Comparison of ENCODE assay signal across 1 cellular context in genomic region chr2:105854972-105855371, GRCh38.
TF ChIP-seq lines count a peak whose summit lies in the region.

No MANE protein-coding gene starts in this region.

TF ChIP-seq in WTC11, 78 proteins besides CTCF, POLR2A, EP300 and RAD21 (continued from another document):
- TF ChIP-seq AR (CRISPR knock-in tag; IDR thresholded peaks at IDR 0.05) (no peak), STAT6 (CRISPR knock-in tag; conservative IDR thresholded peaks at IDR 0.05; ENCODE audit: low read depth) (no peak), ZSCAN18 (CRISPR knock-in tag; IDR thresholded peaks at IDR 0.05) (no peak), ZNF138 (CRISPR knock-in tag; conservative IDR thresholded peaks at IDR 0.05) (no peak), PRDM15 (CRISPR knock-in tag; IDR thresholded peaks at IDR 0.05) (no peak), ZNF396 (CRISPR knock-in tag; IDR thresholded peaks at IDR 0.05; ENCODE audit: borderline replicate concordance) (no peak), ZNF121 (CRISPR knock-in tag; IDR thresholded peaks at IDR 0.05) (no peak), ZBTB21 (CRISPR knock-in tag; IDR thresholded peaks at IDR 0.05; ENCODE audit: borderline replicate concordance) (no peak)
TF ChIP-seq in WTC11: peak in this region for 0.
